Comparison of ENCODE assay signal across 1 cellular context in the genomic region with DNA sequence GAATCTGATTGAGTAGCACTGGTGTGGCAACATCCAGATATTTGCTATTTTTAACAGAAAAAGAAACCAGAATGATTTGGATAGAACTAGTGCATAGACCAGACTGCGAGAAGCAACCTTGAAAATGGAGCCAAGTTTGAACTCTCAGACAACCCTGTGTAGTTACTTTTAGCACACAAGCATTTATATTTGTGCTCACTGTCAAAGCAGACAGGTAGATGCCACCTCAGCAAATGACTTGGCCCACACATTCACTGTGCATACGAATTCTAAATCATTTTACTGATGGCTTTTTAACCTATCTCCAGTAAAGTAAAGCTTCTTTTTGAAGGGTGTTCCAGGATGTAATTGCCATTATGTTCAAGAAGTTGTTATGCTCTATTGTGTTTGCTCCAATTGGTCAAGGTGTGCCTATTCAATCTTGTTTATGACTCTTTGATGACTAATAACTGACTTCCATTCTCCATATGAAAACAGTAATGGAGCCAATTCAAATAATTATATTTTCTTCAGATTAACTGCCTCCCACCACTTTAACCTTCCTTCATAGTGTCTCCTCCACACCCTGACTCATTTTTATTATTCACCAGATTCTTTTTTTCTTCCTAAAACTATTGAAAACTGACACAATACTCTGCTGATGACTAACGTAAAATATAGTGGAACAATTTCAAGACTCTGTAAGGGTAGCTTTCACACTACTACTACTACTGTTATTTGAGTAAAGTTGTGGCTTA.
TF ChIP-seq lines count a peak whose summit lies in the region.

No MANE protein-coding gene starts in this region.

TF ChIP-seq in IMR-90, 13 proteins besides CTCF, POLR2A, EP300 and RAD21:
- no peak for TF ChIP-seq ELK1 (IDR thresholded peaks at IDR 0.05; ENCODE audit: borderline replicate concordance, low read depth, low read length)
- TF ChIP-seq MXI1 (IDR thresholded peaks at IDR 0.05; ENCODE audit: borderline replicate concordance, low read depth, low read length): no peak
- TF ChIP-seq FOS (IDR thresholded peaks at IDR 0.05; ENCODE audit: low read depth, low read length): no peak
- no peak for TF ChIP-seq RFX5 (IDR thresholded peaks at IDR 0.05; ENCODE audit: low read depth, low read length)
- no peak for TF ChIP-seq NFE2L2 (IDR thresholded peaks at IDR 0.05; ENCODE audit: low read depth, low read length)
- no peak for TF ChIP-seq RCOR1 (IDR thresholded peaks at IDR 0.05; ENCODE audit: insufficient replicate concordance, low read length)
- TF ChIP-seq CEBPB (IDR thresholded peaks at IDR 0.05; ENCODE audit: low read depth, low read length): no peak
- no peak for TF ChIP-seq CHD1 (IDR thresholded peaks at IDR 0.05; ENCODE audit: low read depth, low read length)
- no peak for TF ChIP-seq BHLHE40 (IDR thresholded peaks at IDR 0.05; ENCODE audit: low read depth, low read length)
